Comparison of ENCODE assay signal across 13 cellular contexts in genomic region chr18:8858888-8859511, GRCh38.
DNase-seq lines count a peak whose midpoint lies in the region; ATAC-seq and TF ChIP-seq lines count a peak whose summit lies in the region.
"Had no signal": no experiment of that assay in that cellular context is flagged by ENCODE, and none has a peak within 500 bp of the region (broad histone marks: within the 10 kb centered on the region; RNA-seq: fewer than 3 reads in every experiment).

No MANE protein-coding gene starts in this region.

- intact Hi-C loops in right cardiac atrium (cut with DNase I) = no loop called here
- intact Hi-C loops in activated CD4-positive, alpha-beta T cell treated with anti-CD3 and anti-CD28 coated beads, Interleukin-2, amount 10 ng/mL, durations not matched to agents 24 days and 14 days (cut with micrococcal nuclease) = no loop called here

- ATAC-seq in right cardiac atrium = peak; percentile 61 to 68

- no peaks in the 10 kb centered on the region for H3K27me3 ChIP-seq in right cardiac atrium (ENCODE audit: control insufficient read depth, insufficient read depth)
- no peaks in the 10 kb centered on the region for H3K27me3 ChIP-seq in SJCRH30

- H3K4me1 Mint-ChIP-seq in type B pancreatic cell (ENCODE audit: unreplicated experiment) = peaks cover 18% of the 10 kb centered on the region
- no peaks in the 10 kb centered on the region for H3K4me1 Mint-ChIP-seq in activated CD4-positive, alpha-beta T cell treated with anti-CD3 and anti-CD28 coated beads, Interleukin-2, amount 10 ng/mL, durations not matched to agents 24 days and 14 days

- H3K4me1 ChIP-seq in right cardiac atrium (ENCODE audit: control insufficient read depth, insufficient read depth, low read length) (no peaks in the 10 kb centered on the region), SJCRH30 (no peaks in the 10 kb centered on the region)

- DNase-seq in SIG-M5 treated with dmso at 0.1 percent for 504 hours (lab: John Stamatoyannopoulos, UW; ENCODE audit: unreplicated experiment) = peak; percentile 17
- DNase-seq in SIG-M5 (lab: John Stamatoyannopoulos, UW) = no peak
- peak; percentile 80 for DNase-seq in amniotic stem cell (lab: John Stamatoyannopoulos, UW)
- DNase-seq in right cardiac atrium = no peak
- DNase-seq in type B pancreatic cell (ENCODE audit: extremely low spot score, unreplicated experiment) = no peak
- no peak for DNase-seq in activated CD4-positive, alpha-beta T cell treated with anti-CD3 and anti-CD28 coated beads, Interleukin-2, amount 10 ng/mL, durations not matched to agents 24 days and 14 days
- no peak for DNase-seq in KG1 (lab: John Stamatoyannopoulos, UW)
- no peak for DNase-seq in SJCRH30
- DNase-seq: 8988T; activated CD8-positive, alpha-beta memory T cell treated with anti-CD3 and anti-CD28 coated beads, Interleukin-2, amount 50 U/mL, for 48 hours; NCI-H510A; T-helper 2 cell had no signal

- peak overlapping the region; percentile 59 for H3K27ac Mint-ChIP-seq in type B pancreatic cell
- H3K27ac Mint-ChIP-seq in activated CD4-positive, alpha-beta T cell treated with anti-CD3 and anti-CD28 coated beads, Interleukin-2, amount 10 ng/mL, durations not matched to agents 24 days and 14 days = no peak overlapping the region
- H3K27ac Mint-ChIP-seq: dendritic cell treated with granulocyte-macrophage colony-stimulating factor and Interleukin-4, amounts not matched to agents 40 ng/mL and 50 ng/mL, for 4 days had no signal

- H3K9me3 Mint-ChIP-seq in type B pancreatic cell = no peaks in the 10 kb centered on the region
- no peaks in the 10 kb centered on the region for H3K9me3 Mint-ChIP-seq in activated CD4-positive, alpha-beta T cell treated with anti-CD3 and anti-CD28 coated beads, Interleukin-2, amount 10 ng/mL, durations not matched to agents 24 days and 14 days
- H3K9me3 Mint-ChIP-seq: dendritic cell treated with granulocyte-macrophage colony-stimulating factor and Interleukin-4, amounts not matched to agents 40 ng/mL and 50 ng/mL, for 4 days had no signal

- WGBS in right cardiac atrium = 43% methylated on average over 1 of the region's 1 CpG

- no peaks in the 10 kb centered on the region for H3K27me3 Mint-ChIP-seq in type B pancreatic cell
- H3K27me3 Mint-ChIP-seq in activated CD4-positive, alpha-beta T cell treated with anti-CD3 and anti-CD28 coated beads, Interleukin-2, amount 10 ng/mL, durations not matched to agents 24 days and 14 days = peaks cover 4% of the 10 kb centered on the region

- no peak overlapping the region for H3K4me3 ChIP-seq in right cardiac atrium (ENCODE audit: low read length)
- H3K4me3 ChIP-seq in SJCRH30 = no peak overlapping the region

- H3K9me3 ChIP-seq in right cardiac atrium (ENCODE audit: control insufficient read depth, low read length) (no peaks in the 10 kb centered on the region), SJCRH30 (replicated peaks) (no peaks in the 10 kb centered on the region)

- no peak overlapping the region for H3K27ac ChIP-seq in right cardiac atrium (ENCODE audit: low read length)
- no peak overlapping the region for H3K27ac ChIP-seq in SJCRH30

- no peak overlapping the region for H3K4me3 Mint-ChIP-seq in type B pancreatic cell
- H3K4me3 Mint-ChIP-seq in activated CD4-positive, alpha-beta T cell treated with anti-CD3 and anti-CD28 coated beads, Interleukin-2, amount 10 ng/mL, durations not matched to agents 24 days and 14 days = no peak overlapping the region
- H3K4me3 Mint-ChIP-seq: dendritic cell treated with granulocyte-macrophage colony-stimulating factor and Interleukin-4, amounts not matched to agents 40 ng/mL and 50 ng/mL, for 4 days had no signal

- H3K36me3 ChIP-seq in SJCRH30 = no peaks in the 10 kb centered on the region

- no peaks in the 10 kb centered on the region for H3K36me3 Mint-ChIP-seq in type B pancreatic cell
- no peaks in the 10 kb centered on the region for H3K36me3 Mint-ChIP-seq in activated CD4-positive, alpha-beta T cell treated with anti-CD3 and anti-CD28 coated beads, Interleukin-2, amount 10 ng/mL, durations not matched to agents 24 days and 14 days (ENCODE audit: low read depth)

- TF ChIP-seq CTCF in type B pancreatic cell (conservative IDR thresholded peaks at IDR 0.05) = no peak

Comparison
In these comparisons a context has a peak if more than half of its experiments do, and no peak if none do; other contexts are left out.
1. DNase-seq: peak in SIG-M5 treated with dmso at 0.1 percent for 504 hours (single experiment) and amniotic stem cell (single experiment); none in SIG-M5 (single experiment), right cardiac atrium (0 of 3), type B pancreatic cell (single experiment), activated CD4-positive, alpha-beta T cell treated with anti-CD3 and anti-CD28 coated beads, Interleukin-2, amount 10 ng/mL, durations not matched to agents 24 days and 14 days (single experiment), KG1 (single experiment) and SJCRH30 (0 of 2).